ENCODE assay signal across 18 cellular contexts in the genomic region with DNA sequence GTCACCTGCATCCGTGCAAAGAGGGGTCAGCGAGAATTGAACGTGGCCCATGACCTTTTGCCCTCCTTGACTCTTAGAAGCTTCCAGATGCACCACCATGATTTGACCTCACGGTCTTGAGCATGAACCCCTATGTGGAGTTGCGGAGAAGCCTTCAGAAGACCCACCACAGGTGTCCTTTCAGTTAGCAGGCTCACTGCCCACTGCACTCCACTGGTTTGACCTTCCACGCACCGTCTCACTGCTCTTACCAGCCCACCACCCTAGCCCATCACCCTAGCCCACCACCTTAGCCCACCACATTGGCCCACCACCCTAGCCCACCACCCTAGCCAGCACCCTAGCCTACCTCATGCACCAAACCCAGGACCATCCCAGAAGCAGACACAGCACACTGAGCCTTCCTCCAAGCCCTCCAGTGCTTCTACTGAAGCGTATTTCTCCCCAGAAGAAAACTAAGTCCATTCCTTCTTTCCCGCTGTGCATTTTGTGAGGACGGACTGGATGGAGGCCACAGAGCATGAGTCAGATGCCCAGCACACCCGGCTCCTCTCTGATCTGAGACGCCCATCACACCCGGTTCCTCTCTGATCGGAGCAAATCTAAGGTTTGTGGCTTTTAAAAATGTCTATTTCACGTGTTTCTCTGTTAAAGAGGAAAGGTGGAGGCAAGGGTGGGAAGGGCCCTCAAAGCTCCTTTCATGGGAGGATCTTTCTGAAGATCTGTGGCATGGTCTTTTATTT. TPM values are rescaled to one million over a fixed set of nuclear protein-coding genes. Genes with fewer than 3 reads are reported as not detected.
DNase-seq lines count a peak whose midpoint lies in the region; ATAC-seq and TF ChIP-seq lines count a peak whose summit lies in the region.
"Had no signal": no experiment of that assay in that cellular context is flagged by ENCODE, and none has a peak within 500 bp of the region (broad histone marks: within the 10 kb centered on the region; RNA-seq: fewer than 3 reads in every experiment).

No MANE protein-coding gene starts in this region.

- H4K12ac ChIP-seq in trophoblast cell (ENCODE audit: low read depth, low read length): no peak overlapping the region

- H3K79me1 ChIP-seq in neuronal stem cell (ENCODE audit: low read depth, low read length) (no peaks in the 10 kb centered on the region), trophoblast cell (ENCODE audit: low read length) (no peaks in the 10 kb centered on the region)

- H3K9me3 ChIP-seq in heart left ventricle (no peaks in the 10 kb centered on the region), neuronal stem cell (replicated peaks in 1 of 2; ENCODE audit: control insufficient read depth in 2 of 2, insufficient read depth in 1 of 2, low read depth in 1 of 2, low read length in 2 of 2) (peaks cover 0 to 1% of the 10 kb centered on the region in 2 donors), trophoblast cell (ENCODE audit: insufficient read depth, low read depth, low read length) (peaks cover 6% of the 10 kb centered on the region)
- H3K9me3 ChIP-seq: SK-N-SH had no signal

- H2AFZ ChIP-seq in neuronal stem cell (ENCODE audit: low read length): no peak overlapping the region
- no peak overlapping the region for H2AFZ ChIP-seq in trophoblast cell (ENCODE audit: insufficient read depth, low read length, poor library complexity)

- intact Hi-C loops in cardiac septum (cut with DNase I): no loop called here
- intact Hi-C loops in heart left ventricle (cut with DNase I): no loop called here

- H2BK120ac ChIP-seq in neuronal stem cell (ENCODE audit: low read depth, low read length): peak overlapping the region; percentile 58
- H2BK120ac ChIP-seq in trophoblast cell (ENCODE audit: insufficient read depth, low read length, poor library complexity): no peak overlapping the region

- H2BK12ac ChIP-seq in neuronal stem cell (ENCODE audit: low read length): peak overlapping the region; percentile 16
- H2BK12ac ChIP-seq in trophoblast cell (ENCODE audit: low read length): no peak overlapping the region

- H2BK15ac ChIP-seq in neuronal stem cell (ENCODE audit: low read length): peak overlapping the region; percentile 77

- H4K91ac ChIP-seq in neuronal stem cell (ENCODE audit: low read depth, low read length, poor library complexity) (no peak overlapping the region), trophoblast cell (ENCODE audit: low read depth, low read length) (no peak overlapping the region)

- H3K9ac ChIP-seq in neuronal stem cell (ENCODE audit: low read depth, low read length, poor library complexity) (no peak overlapping the region), trophoblast cell (ENCODE audit: low read length) (no peak overlapping the region)
- H3K9ac ChIP-seq: BLaER1 treated with 17β-estradiol and CSF1 and Interleukin-3, amounts not matched to agents 10 nM and 100 nM; SK-N-SH had no signal

- H3K18ac ChIP-seq in neuronal stem cell (ENCODE audit: low read length): peak overlapping the region; percentile 56
- no peak overlapping the region for H3K18ac ChIP-seq in trophoblast cell (ENCODE audit: low read length)

- H3K4me1 ChIP-seq in heart left ventricle: no peaks in the 10 kb centered on the region
- peaks cover 3 to 34% of the 10 kb centered on the region in 2 donors for H3K4me1 ChIP-seq in neuronal stem cell (ENCODE audit: control insufficient read depth in 2 of 2, insufficient read depth in 1 of 2, low read depth in 1 of 2, low read length in 2 of 2)
- no peaks in the 10 kb centered on the region for H3K4me1 ChIP-seq in trophoblast cell (ENCODE audit: control insufficient read depth in 1 of 2, insufficient read depth in 2 of 2, low read length in 2 of 2)

- no peak overlapping the region for H3K4me3 ChIP-seq in heart left ventricle
- no peak overlapping the region for H3K4me3 ChIP-seq in neuronal stem cell (ENCODE audit: low read length in 2 of 2)
- no peak overlapping the region for H3K4me3 ChIP-seq in trophoblast cell (ENCODE audit: low read depth, low read length)
- H3K4me3 ChIP-seq: BLaER1 treated with 17β-estradiol and CSF1 and Interleukin-3, amounts not matched to agents 10 nM and 100 nM had no signal

- peak overlapping the region; percentile 51 for H2AK5ac ChIP-seq in neuronal stem cell (ENCODE audit: low read depth, low read length)
- H2AK5ac ChIP-seq in trophoblast cell (ENCODE audit: low read length): no peak overlapping the region

- no peak overlapping the region for H4K8ac ChIP-seq in neuronal stem cell (ENCODE audit: low read depth, low read length)
- H4K8ac ChIP-seq in trophoblast cell (ENCODE audit: low read depth, low read length): no peak overlapping the region

- H3K4me2 ChIP-seq in neuronal stem cell (ENCODE audit: insufficient read depth, low read length, poor library complexity, severe bottlenecking) (no peak overlapping the region), trophoblast cell (ENCODE audit: low read length) (no peak overlapping the region)
- H3K4me2 ChIP-seq: SK-N-SH had no signal

- 84 to 85% (median 84%) methylated on average over 15 of the region's 15 CpGs for whole genome bisulfite sequencing in heart left ventricle, 4 donors
- no CpG with 5 or more reads among the region's 15 CpGs for WGBS in neuronal stem cell (ENCODE audit: extremely low coverage in 2 of 2, insufficient read length in 2 of 2, insufficient replicate concordance in 1 of 2), 2 donors
- no CpG with 5 or more reads among the region's 15 CpGs for WGBS in trophoblast cell (ENCODE audit: extremely low coverage, insufficient coverage, insufficient read length)

- peak overlapping the region; percentile 5 for H3K14ac ChIP-seq in neuronal stem cell (ENCODE audit: low read length)
- H3K14ac ChIP-seq in trophoblast cell (ENCODE audit: low read length): no peak overlapping the region

- H3K36me3 ChIP-seq in heart left ventricle (no peaks in the 10 kb centered on the region), neuronal stem cell (replicated peaks in 1 of 2; ENCODE audit: control insufficient read depth in 2 of 2, insufficient read depth in 2 of 2, low read length in 2 of 2) (peaks cover 0 to 14% of the 10 kb centered on the region in 2 donors), trophoblast cell (ENCODE audit: control insufficient read depth in 1 of 2, insufficient read depth in 2 of 2, low read length in 2 of 2) (no peaks in the 10 kb centered on the region)
- H3K36me3 ChIP-seq: BLaER1 treated with 17β-estradiol and CSF1 and Interleukin-3, amounts not matched to agents 10 nM and 100 nM had no signal

- no peak for TF ChIP-seq POLR2A in heart left ventricle (IDR thresholded peaks at IDR 0.05)

- no peak overlapping the region for H3K4ac ChIP-seq in neuronal stem cell (ENCODE audit: low read length)
- H3K4ac ChIP-seq in trophoblast cell (ENCODE audit: low read depth, low read length): no peak overlapping the region

- H3K27ac ChIP-seq in heart left ventricle (no peak overlapping the region), neuronal stem cell (replicated peaks; ENCODE audit: low read length) (no peak overlapping the region), trophoblast cell (ENCODE audit: low read depth, low read length) (no peak overlapping the region)
- H3K27ac ChIP-seq: BLaER1 treated with 17β-estradiol and CSF1 and Interleukin-3, amounts not matched to agents 10 nM and 100 nM had no signal

- TF ChIP-seq CTCF in heart left ventricle (IDR thresholded peaks at IDR 0.05): no peak

- H3K27me3 ChIP-seq in heart left ventricle (peaks cover 8 to 82% (median 36%) of the 10 kb centered on the region in 9 donors), neuronal stem cell (ENCODE audit: control insufficient read depth in 3 of 3, insufficient read depth in 3 of 3, low read depth in 1 of 3, low read length in 3 of 3) (no peaks in the 10 kb centered on the region), trophoblast cell (ENCODE audit: insufficient read depth, low read length) (peaks cover 1% of the 10 kb centered on the region)

- H2BK5ac ChIP-seq in neuronal stem cell (ENCODE audit: low read length): no peak overlapping the region
- no peak overlapping the region for H2BK5ac ChIP-seq in trophoblast cell (ENCODE audit: low read depth, low read length, poor library complexity)

- H3K79me2 ChIP-seq in trophoblast cell (ENCODE audit: control insufficient read depth, insufficient read depth, low read length, poor library complexity): no peaks in the 10 kb centered on the region

- no peak for ATAC-seq in heart left ventricle

- H3K23ac ChIP-seq in neuronal stem cell (ENCODE audit: low read depth, low read length, poor library complexity) (peak overlapping the region; percentile 3), trophoblast cell (ENCODE audit: low read length) (no peak overlapping the region)

- DNase-seq in cardiac septum (ENCODE audit: low spot score) (peak; percentile 55), heart left ventricle (no peak), ecto neural progenitor cell (ENCODE audit: low spot score) (peak; percentile 38), neuronal stem cell (ENCODE audit: low spot score) (no peak), islet precursor cell (no peak), kidney glomerular epithelial cell (lab: John Stamatoyannopoulos, UW) (no peak), trophoblast cell (no peak)
- DNase-seq: CD8-positive, alpha-beta memory T cell; DMS53; KG1; NCI-H2171 treated with DMSO at 0.1 percent for 48 hours; NCI-H82; RPMI8226; SHP77 treated with DMSO at 0.1 percent for 48 hours; SK-N-SH had no signal

RNA-seq across cellular contexts. Expression of a gene that starts 45.8 kb away (rescaled TPM):
- not detected for total RNA-seq in cardiac septum
- total RNA-seq in heart left ventricle: not detected
- polyA plus RNA-seq in heart left ventricle: not detected
- polyA plus RNA-seq in neuronal stem cell (2013, experiment 1 of 2): 12.8 TPM
- polyA plus RNA-seq in neuronal stem cell (2013, experiment 2 of 2): 14.4 TPM
- polyA plus RNA-seq in trophoblast cell (2013): not detected in 2 replicates
- total RNA-seq: CD8-positive, alpha-beta memory T cell; H4; NCI-H460 had no signal
- polyA plus RNA-seq: CD8-positive, alpha-beta memory T cell; SK-N-SH had no signal

Comparison
In these comparisons a context has a peak if more than half of its experiments do, and no peak if none do; other contexts are left out.
1. DNase-seq: peak in cardiac septum (single experiment) and ecto neural progenitor cell (single experiment); none in heart left ventricle (0 of 5), neuronal stem cell (single experiment), islet precursor cell (single experiment), kidney glomerular epithelial cell (single experiment) and trophoblast cell (0 of 2).